ENCODE assay signal across 1 cellular context in genomic region chr17:43584666-43585102, GRCh38.
TF ChIP-seq lines count a peak whose summit lies in the region.

No MANE protein-coding gene starts in this region.

TF ChIP-seq in endothelial cell of umbilical vein, 7 proteins besides CTCF, POLR2A, EP300 and RAD21:
- TF ChIP-seq EZH2 (IDR thresholded peaks at IDR 0.05; ENCODE audit: borderline replicate concordance, low read depth, low read length, severe bottlenecking) (no peak), MYC (IDR thresholded peaks at IDR 0.05; ENCODE audit: low read depth, low read length) (no peak), JUN (IDR thresholded peaks at IDR 0.05; ENCODE audit: borderline replicate concordance, insufficient read depth, insufficient read length, low read depth) (no peak), FOS (IDR thresholded peaks at IDR 0.05; ENCODE audit: borderline replicate concordance, insufficient read depth, low read length) (no peak), GATA2 (IDR thresholded peaks at IDR 0.05; ENCODE audit: insufficient read depth, insufficient read length, low read depth, low read length) (no peak), POLR2AphosphoS5 (IDR thresholded peaks at IDR 0.05; ENCODE audit: insufficient read depth, low read depth, low read length) (no peak)
- TF ChIP-seq, protein P1, sequence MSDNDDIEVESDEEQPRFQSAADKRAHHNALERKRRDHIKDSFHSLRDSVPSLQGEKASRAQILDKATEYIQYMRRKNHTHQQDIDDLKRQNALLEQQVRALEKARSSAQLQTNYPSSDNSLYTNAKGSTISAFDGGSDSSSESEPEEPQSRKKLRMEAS (IDR thresholded peaks at IDR 0.05; ENCODE audit: insufficient read depth, insufficient read length) = no peak
TF ChIP-seq in endothelial cell of umbilical vein: peak in this region for 0.
